ENCODE assay signal across 8 cellular contexts in the genomic region with DNA sequence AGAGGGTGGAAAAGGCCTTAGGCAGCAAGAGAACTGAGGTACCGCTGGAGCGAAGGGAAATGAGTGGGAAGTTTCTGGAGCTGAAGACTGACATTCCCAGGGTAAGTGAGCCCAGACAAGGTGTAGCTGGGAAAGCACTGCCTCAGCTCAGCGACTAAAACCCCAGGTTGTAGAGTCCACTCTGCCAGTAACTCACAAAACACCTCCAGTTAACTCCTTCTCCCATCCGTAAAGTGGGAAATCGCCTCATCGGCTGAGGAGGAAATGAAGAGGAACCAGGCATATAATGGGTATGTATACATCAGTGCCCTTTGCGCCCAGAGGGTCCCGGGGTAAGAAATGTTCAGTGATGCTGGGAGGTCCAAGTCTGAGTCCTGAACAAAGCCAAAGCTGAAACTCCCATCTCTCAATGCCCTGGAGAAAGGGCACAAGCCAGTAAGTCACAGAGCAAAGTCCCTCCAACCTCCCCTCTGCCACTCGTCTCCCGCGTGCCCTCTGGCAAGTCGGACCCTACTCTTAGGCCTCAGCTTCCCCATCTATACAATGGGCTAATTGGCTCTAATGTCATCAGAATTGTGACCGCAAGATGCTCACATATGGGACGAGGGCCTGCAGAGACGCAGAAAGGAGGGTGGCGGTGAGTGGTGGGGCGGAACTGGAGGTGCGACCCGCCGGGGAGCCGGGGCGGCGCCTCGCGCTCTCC. TPM values are rescaled to one million over a fixed set of nuclear protein-coding genes. Genes with fewer than 3 reads are reported as not detected.
DNase-seq lines count a peak whose midpoint lies in the region; ATAC-seq, FAIRE-seq and TF ChIP-seq lines count a peak whose summit lies in the region.

No MANE protein-coding gene starts in this region.

- peak overlapping the region; percentile 62 to 98 (median 95) for H3K27ac Mint-ChIP-seq in CD8-positive, alpha-beta memory T cell
- H3K27ac Mint-ChIP-seq in brain = peak overlapping the region; percentile 75 to 96 (median 91)

- H3K27ac ChIP-seq in CD8-positive, alpha-beta memory T cell (ENCODE audit: low read depth, low read length) = peak overlapping the region; percentile 58

- no peaks in the 10 kb centered on the region for H3K27me3 ChIP-seq in CD8-positive, alpha-beta memory T cell (ENCODE audit: insufficient read depth, low read length, poor library complexity, severe bottlenecking)

- H3K4me3 ChIP-seq in CD8-positive, alpha-beta memory T cell (ENCODE audit: low read length) = peak overlapping the region; percentile 53

- peaks cover 0 to 4% (median 2%) of the 10 kb centered on the region in 5 donors for H3K9me3 Mint-ChIP-seq in CD8-positive, alpha-beta memory T cell
- H3K9me3 Mint-ChIP-seq in brain = peaks cover 2 to 13% (median 7%) of the 10 kb centered on the region in 5 experiments

- peaks cover 0 to 2% of the 10 kb centered on the region in 2 donors for H3K27me3 Mint-ChIP-seq in CD8-positive, alpha-beta memory T cell
- H3K27me3 Mint-ChIP-seq in brain = peaks cover 10% of the 10 kb centered on the region

- H3K36me3 ChIP-seq in CD8-positive, alpha-beta memory T cell (ENCODE audit: insufficient read depth, low read length) = no peaks in the 10 kb centered on the region

- no peak for TF ChIP-seq CTCF in brain (conservative IDR thresholded peaks at IDR 0.05)

- no peaks in the 10 kb centered on the region for H3K9me3 ChIP-seq in CD8-positive, alpha-beta memory T cell (ENCODE audit: low read length)

- peaks cover 6 to 7% (median 6%) of the 10 kb centered on the region in 3 donors for H3K36me3 Mint-ChIP-seq in CD8-positive, alpha-beta memory T cell
- peaks cover 25% of the 10 kb centered on the region for H3K36me3 Mint-ChIP-seq in brain

- POLR2A ChIA-PET in CD8-positive, alpha-beta memory T cell (lab: Charles Lee) = interaction anchor here (1.3 kb wide), 1 partner anchor 80 kb away, joined by 6 read pairs; no protein-coding TSS in a partner anchor

- no peak for FAIRE-seq in urothelium cell line (lab: Jason Lieb, UNC)

- peak overlapping the region; percentile 82 to 94 (median 86) for H3K4me3 Mint-ChIP-seq in CD8-positive, alpha-beta memory T cell
- H3K4me3 Mint-ChIP-seq in brain = peak overlapping the region; percentile 87 to 93 (median 88)

- CTCF ChIA-PET in CD8-positive, alpha-beta memory T cell (lab: Charles Lee) = interaction anchor here (1.1 to 1.3 kb wide), 2 partner anchors 11 kb away, joined by 3 to 4 read pairs; no protein-coding TSS in a partner anchor

- peaks cover 24% of the 10 kb centered on the region for H3K4me1 ChIP-seq in CD8-positive, alpha-beta memory T cell (ENCODE audit: insufficient read depth, low read length)

- H3K4me1 Mint-ChIP-seq in CD8-positive, alpha-beta memory T cell = peaks cover 27 to 56% (median 39%) of the 10 kb centered on the region in 3 donors
- H3K4me1 Mint-ChIP-seq in brain = peaks cover 47% of the 10 kb centered on the region

- DNase-seq in CD8-positive, alpha-beta memory T cell = peak in 1 of 5 donors; percentile 17
- peak; percentile 43 for DNase-seq in HuH-7.5 (ENCODE audit: low spot score)
- DNase-seq in medulla oblongata (ENCODE audit: extremely low spot score) = peak; percentile 22
- peak; percentile 16 for DNase-seq in urothelium cell line (ENCODE audit: low spot score)
- DNase-seq in activated gamma-delta T cell (lab: John Stamatoyannopoulos, UW) = no peak

- ATAC-seq in GM21528 (IDR thresholded peaks at IDR 0.05; ENCODE audit: low FRiP score, unreplicated experiment) (no peak), GM21390 (IDR thresholded peaks at IDR 0.05; ENCODE audit: unreplicated experiment) (no peak)

RNA-seq across cellular contexts. Expression of a gene that starts 0.6 kb away (rescaled TPM):
- 10 to 100 TPM in 1 of 2 experiments, 1 to 10 TPM in 1; 8.4 to 10.3 TPM for total RNA-seq in CD8-positive, alpha-beta memory T cell
- 1.3 TPM for polyA plus RNA-seq in CD8-positive, alpha-beta memory T cell
- polyA plus RNA-seq in brain (ENCODE audit: insufficient read depth, low read depth, low replicate concordance) = 19.0 TPM

RNA-seq across cellular contexts. Expression of a gene that starts 42.7 kb away (rescaled TPM):
- total RNA-seq in CD8-positive, alpha-beta memory T cell = not detected
- polyA plus RNA-seq in CD8-positive, alpha-beta memory T cell = not detected
- polyA plus RNA-seq in brain (ENCODE audit: insufficient read depth, low read depth, low replicate concordance) = 0.24 TPM

RNA-seq across cellular contexts. Expression of a gene that starts 58.3 kb away (rescaled TPM):
- 100 to 1,000 TPM; 169 to 175 TPM for total RNA-seq in CD8-positive, alpha-beta memory T cell
- polyA plus RNA-seq in CD8-positive, alpha-beta memory T cell = 156 TPM
- 0.29 TPM for polyA plus RNA-seq in brain (ENCODE audit: insufficient read depth, low read depth, low replicate concordance)

Comparison
In these comparisons a context has a peak if more than half of its experiments do, and no peak if none do; other contexts are left out.
1. RNA of a gene that starts 58.3 kb away (polyA plus RNA-seq): 156 TPM in CD8-positive, alpha-beta memory T cell (single experiment); 0.29 TPM in brain (single experiment); every median in the first group is over 100 times any median in the second.